In genomic region chr17:12800855-12801365, GRCh38 we compare ENCODE assay signal across 19 cellular contexts. TPM values are rescaled to one million over a fixed set of nuclear protein-coding genes. Genes with fewer than 3 reads are reported as not detected.
"Had no signal": no experiment of that assay in that cellular context is flagged by ENCODE, and none has a peak within 500 bp of the region (broad histone marks: within the 10 kb centered on the region; RNA-seq: fewer than 3 reads in every experiment).

No MANE protein-coding gene starts in this region.

- H3K27me3 Mint-ChIP-seq: stimulated activated naive CD8-positive, alpha-beta T cell treated with anti-CD3 and anti-CD28 coated beads, Interleukin-15, amount 100 ng/mL, for 72 hours had no signal

- ATAC-seq: naive thymus-derived CD8-positive, alpha-beta T cell; stimulated activated naive B cell treated with anti-CD40 and anti-IgM and Interleukin-4, amounts not matched to agents 10 μg/mL and 1 μg/mL and 100 μg/mL, for 72 hours; stimulated activated naive CD8-positive, alpha-beta T cell treated with anti-CD3 and anti-CD28 coated beads, Interleukin-15, amount 100 ng/mL, for 72 hours had no signal

- H3K27ac ChIP-seq: colonic mucosa, sigmoid colon, skin epidermis, testis, transverse colon had no signal

- H3K27me3 ChIP-seq: colonic mucosa, sigmoid colon, testis, transverse colon had no signal

- H3K4me3 ChIP-seq: colonic mucosa, sigmoid colon, skin epidermis, testis, transverse colon had no signal

- DNase-seq: colonic mucosa; effector CD4-positive, alpha-beta T cell; endodermal cell; foreskin melanocyte; head of caudate nucleus; hippocampal formation; mesendoderm; naive thymus-derived CD8-positive, alpha-beta T cell; posterior cingulate gyrus; sigmoid colon; stimulated activated CD4-positive, alpha-beta T cell treated with anti-CD3 and anti-CD28 coated beads, Interleukin-2, amount 100 ng/mL, for 24 hours; stimulated activated CD4-positive, alpha-beta T cell treated with anti-CD3 and anti-CD28 coated beads, Interleukin-4, amount 100 ng/mL, for 4 hours; stimulated activated naive B cell treated with anti-CD40 and anti-IgM and Interleukin-4, amounts not matched to agents 10 μg/mL and 1 μg/mL and 100 μg/mL, for 72 hours; stimulated activated naive CD8-positive, alpha-beta T cell treated with anti-CD3 and anti-CD28 coated beads, Interleukin-15, amount 100 ng/mL, for 72 hours; testis; transverse colon had no signal

- H3K4me1 Mint-ChIP-seq: endodermal cell; naive thymus-derived CD8-positive, alpha-beta T cell; neural crest cell; stimulated activated naive B cell treated with anti-CD40 and anti-IgM and Interleukin-4, amounts not matched to agents 10 μg/mL and 1 μg/mL and 100 μg/mL, for 72 hours; stimulated activated naive CD8-positive, alpha-beta T cell treated with anti-CD3 and anti-CD28 coated beads, Interleukin-15, amount 100 ng/mL, for 72 hours had no signal

- H3K27ac Mint-ChIP-seq: endodermal cell; naive thymus-derived CD8-positive, alpha-beta T cell; stimulated activated naive B cell treated with anti-CD40 and anti-IgM and Interleukin-4, amounts not matched to agents 10 μg/mL and 1 μg/mL and 100 μg/mL, for 72 hours; stimulated activated naive CD8-positive, alpha-beta T cell treated with anti-CD3 and anti-CD28 coated beads, Interleukin-15, amount 100 ng/mL, for 72 hours had no signal

- H3K4me1 ChIP-seq: colonic mucosa, sigmoid colon, testis had no signal

- H3K4me3 Mint-ChIP-seq: endodermal cell; naive thymus-derived CD8-positive, alpha-beta T cell; neural crest cell; stimulated activated naive B cell treated with anti-CD40 and anti-IgM and Interleukin-4, amounts not matched to agents 10 μg/mL and 1 μg/mL and 100 μg/mL, for 72 hours; stimulated activated naive CD8-positive, alpha-beta T cell treated with anti-CD3 and anti-CD28 coated beads, Interleukin-15, amount 100 ng/mL, for 72 hours had no signal

- H3K36me3 ChIP-seq: colonic mucosa, sigmoid colon, transverse colon had no signal

- H3K9me3 ChIP-seq: colonic mucosa, sigmoid colon, testis, transverse colon had no signal

RNA-seq across cellular contexts. Expression of gene ARHGAP44, which starts 11.6 kb away (rescaled TPM):
- total RNA-seq: mononuclear cell; naive thymus-derived CD8-positive, alpha-beta T cell had no signal
